In the genomic region with DNA sequence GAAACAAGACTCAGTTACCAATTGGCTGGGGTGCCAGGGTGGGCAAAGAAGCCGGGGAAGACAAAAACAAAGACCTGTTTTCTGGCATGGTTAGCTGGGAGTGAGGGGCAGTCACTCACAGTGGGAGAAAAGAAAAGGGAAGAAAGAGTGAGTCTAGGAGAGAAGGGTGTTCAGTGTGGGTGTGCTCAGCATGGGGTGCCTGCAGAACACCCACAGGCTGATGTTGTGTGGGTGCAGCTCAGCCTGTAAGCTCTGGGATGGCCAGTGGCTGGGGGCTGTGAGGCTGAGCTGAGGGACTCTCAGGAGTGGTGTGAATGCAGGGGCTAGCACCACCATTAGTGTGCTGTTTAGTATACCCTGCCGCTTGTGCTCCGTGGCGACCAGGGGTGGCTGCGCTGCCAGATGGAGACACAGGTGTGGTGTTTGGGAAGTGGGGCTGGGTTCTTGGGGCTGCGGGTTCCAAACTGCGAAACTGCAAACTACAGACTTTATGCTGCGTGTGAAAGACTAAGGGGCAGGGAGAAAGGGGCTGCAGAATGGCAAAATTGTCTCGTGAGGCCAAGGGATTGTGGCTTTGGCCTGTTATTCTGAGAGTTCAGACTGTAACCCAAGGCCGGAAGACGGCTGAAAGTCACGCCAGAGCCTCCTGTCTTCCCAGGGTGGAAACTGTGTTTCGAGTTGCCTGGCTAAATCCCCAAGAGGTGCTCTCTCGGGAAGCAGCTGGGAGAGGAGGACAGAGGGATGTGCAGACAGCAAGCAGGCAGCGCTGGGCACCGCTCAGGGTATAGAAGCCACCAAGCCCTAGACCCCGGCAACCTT, we compare ENCODE assay signal across 17 cellular contexts.
"Had no signal": no experiment of that assay in that cellular context is flagged by ENCODE, and none has a peak within 500 bp of the region (broad histone marks: within the 10 kb centered on the region; RNA-seq: fewer than 3 reads in every experiment).

No MANE protein-coding gene starts in this region.

- ATAC-seq: left ventricle myocardium superior; naive thymus-derived CD4-positive, alpha-beta T cell; pancreas had no signal

- H3K27ac Mint-ChIP-seq: type B pancreatic cell had no signal

- H3K9me3 Mint-ChIP-seq: neural crest cell, type B pancreatic cell had no signal

- H3K4me3 Mint-ChIP-seq: naive thymus-derived CD4-positive, alpha-beta T cell; neural crest cell; type B pancreatic cell had no signal

- DNase-seq: dermis blood vessel endothelial cell; erythroblast; foreskin keratinocyte; heart left ventricle; hippocampal formation; left ventricle myocardium superior; mesendoderm; naive thymus-derived CD4-positive, alpha-beta T cell; nucleus accumbens; pancreas; right cardiac atrium; small intestine; stimulated activated CD4-positive, alpha-beta T cell treated with anti-CD3 and anti-CD28 coated beads, Interleukin-12 subunit alpha, Interleukin-12 subunit beta, amount 100 ng/mL, for 4 hours; stimulated activated naive CD4-positive, alpha-beta T cell; thyroid gland had no signal

- H3K36me3 Mint-ChIP-seq: naive thymus-derived CD4-positive, alpha-beta T cell; type B pancreatic cell had no signal
